In genomic region chr17:1179635-1180433, GRCh38 we compare ENCODE assay signal across 8 cellular contexts. TPM values are rescaled to one million over a fixed set of nuclear protein-coding genes. Genes with fewer than 3 reads are reported as not detected.
DNase-seq lines count a peak whose midpoint lies in the region; ATAC-seq and TF ChIP-seq lines count a peak whose summit lies in the region.

Gene ABR, minus strand, starts transcription at chr17:1179981. Its CDS starts 254 bp downstream, at chr17:1179727.

- intact Hi-C loops in colonic mucosa (cut with DNase I) (no loop called here), right lobe of liver (cut with DNase I) (loop anchor here (5.0 to 10.0 kb wide), 2 partner anchors 55 to 58 kb away; no protein-coding TSS in a partner anchor)

- peak within 1 kb of the TSS; percentile 14 to 69 for H3K9ac ChIP-seq in colonic mucosa (ENCODE audit: low read depth in 2 of 2, low read length in 2 of 2)

- H3K9me3 ChIP-seq in colonic mucosa = no peaks in the 10 kb centered on the region
- no peaks in the 10 kb centered on the region for H3K9me3 ChIP-seq in right lobe of liver

- WGBS in right lobe of liver (ENCODE audit: insufficient coverage, low coverage, low lambda C conversion rate, missing lambda C conversion rate) = no CpG with 5 or more reads among the region's 100 CpGs

- H3K4me3 ChIP-seq in colonic mucosa = peak within 1 kb of the TSS; percentile 67
- peak within 1 kb of the TSS; percentile 39 to 54 (median 43) for H3K4me3 ChIP-seq in right lobe of liver

- H3K36me3 ChIP-seq in colonic mucosa = no peaks in the 10 kb centered on the region
- H3K36me3 ChIP-seq in right lobe of liver = no peaks in the 10 kb centered on the region

- peak; percentile 65 for DNase-seq in NCI-H748 (lab: John Stamatoyannopoulos, UW; ENCODE audit: unreplicated experiment)
- DNase-seq in NCI-H748 treated with DMSO at 0.1 percent for 48 hours (lab: John Stamatoyannopoulos, UW) = no peak
- peak; percentile 19 for DNase-seq in activated CD4-positive, CD25-positive, alpha-beta regulatory T cell treated with anti-CD3 and anti-CD28 coated beads, Interleukin-2, amount 50 U/mL, for 16 hours (ENCODE audit: low read depth, low spot score)
- peak; percentile 50 for DNase-seq in colonic mucosa
- peak in 2 of 3 donors; percentile 61 to 65 for DNase-seq in right lobe of liver
- peak in 2 of 3 donors; percentile 21 to 50 for DNase-seq in stimulated activated CD4-positive, alpha-beta T cell treated with anti-CD3 and anti-CD28 coated beads, TNF-alpha, amount 100 ng/mL, for 48 hours (ENCODE audit: low read depth in 3 of 3)
- DNase-seq in NCI-H1048 (lab: John Stamatoyannopoulos, UW) = no peak

- ATAC-seq in right lobe of liver (peak; percentile 36 to 67 (median 49)), GM19324 (IDR thresholded peaks at IDR 0.05; ENCODE audit: low FRiP score, unreplicated experiment) (no peak)

- H3K27me3 ChIP-seq in colonic mucosa = no peaks in the 10 kb centered on the region
- H3K27me3 ChIP-seq in right lobe of liver = peaks cover 0 to 3% of the 10 kb centered on the region in 2 donors

- no peak for TF ChIP-seq POLR2A in right lobe of liver (IDR thresholded peaks at IDR 0.05)

- H3K4me1 ChIP-seq in colonic mucosa (no peaks in the 10 kb centered on the region), right lobe of liver (no peaks in the 10 kb centered on the region)

- H3K27ac ChIP-seq in colonic mucosa (no peak within 1 kb of the TSS), right lobe of liver (no peak within 1 kb of the TSS)

- TF ChIP-seq CTCF in colonic mucosa (IDR thresholded peaks at IDR 0.05) = no peak
- TF ChIP-seq CTCF in right lobe of liver (IDR thresholded peaks at IDR 0.05) = no peak

RNA-seq across cellular contexts. Expression of gene ABR, which starts in this region (rescaled TPM):
- 100 to 1,000 TPM; 243 to 326 TPM for total RNA-seq in colonic mucosa
- 10 to 100 TPM in 3 of 6 experiments, 1 to 10 TPM in 3; 7.4 to 21.5 (median 11.3) TPM for total RNA-seq in right lobe of liver

Comparison
In these comparisons a context has a peak if more than half of its experiments do, and no peak if none do; other contexts are left out.
1. RNA of gene ABR (total RNA-seq): 243 to 326 TPM in colonic mucosa; 7.4 to 21.5 TPM in right lobe of liver; every median in the first group is over 10 times any median in the second.
2. DNase-seq: peak in NCI-H748 (single experiment), activated CD4-positive, CD25-positive, alpha-beta regulatory T cell treated with anti-CD3 and anti-CD28 coated beads, Interleukin-2, amount 50 U/mL, for 16 hours (single experiment), colonic mucosa (single experiment), right lobe of liver (2 of 3) and stimulated activated CD4-positive, alpha-beta T cell treated with anti-CD3 and anti-CD28 coated beads, TNF-alpha, amount 100 ng/mL, for 48 hours (2 of 3); none in NCI-H748 treated with DMSO at 0.1 percent for 48 hours (single experiment) and NCI-H1048 (single experiment).